Comparison of ENCODE assay signal across 22 cellular contexts in genomic region chr15:62748175-62748574, GRCh38.
A peak's percentile ranks its signal among the peaks of the same experiment; 100 is the strongest.
DNase-seq lines count a peak whose midpoint lies in the region; ATAC-seq and TF ChIP-seq lines count a peak whose summit lies in the region.
"Had no signal": no experiment of that assay in that cellular context is flagged by ENCODE, and none has a peak within 500 bp of the region (broad histone marks: within the 10 kb centered on the region; RNA-seq: fewer than 3 reads in every experiment).

No MANE protein-coding gene starts in this region.

- H3K36me3 ChIP-seq in trophoblast cell (ENCODE audit: control insufficient read depth in 1 of 2, insufficient read depth in 2 of 2, low read length in 2 of 2): peaks cover 7 to 13% of the 10 kb centered on the region in 2 experiments
- H3K36me3 ChIP-seq: SJSA1 had no signal

- no peak for ATAC-seq in activated T-cell treated with anti-CD3 and anti-CD28 coated beads, Interleukin-2, amount 50 U/mL, for 72 hours (replicated peaks in 1 of 2)
- ATAC-seq in activated T-cell treated with anti-CD3 and anti-CD28 coated beads, Interleukin-2, amount 50 U/mL, for 4 hours: no peak
- ATAC-seq in HG02759 (IDR thresholded peaks at IDR 0.05; ENCODE audit: unreplicated experiment): no peak
- ATAC-seq: HepG2 had no signal

- H4K12ac ChIP-seq in trophoblast cell (ENCODE audit: low read depth, low read length): no peak overlapping the region

- peaks cover 5% of the 10 kb centered on the region for H3K4me1 Mint-ChIP-seq in activated T-cell treated with anti-CD3 and anti-CD28 coated beads, Interleukin-2, amount 50 U/mL, for 72 hours (ENCODE audit: low read depth)
- no peaks in the 10 kb centered on the region for H3K4me1 Mint-ChIP-seq in activated T-cell treated with anti-CD3 and anti-CD28 coated beads, Interleukin-2, amount 50 U/mL, for 4 hours (ENCODE audit: low read depth)
- H3K4me1 Mint-ChIP-seq in mesothelial cell of epicardium: peaks cover 4% of the 10 kb centered on the region

- no peaks in the 10 kb centered on the region for H3K9me3 Mint-ChIP-seq in activated T-cell treated with anti-CD3 and anti-CD28 coated beads, Interleukin-2, amount 50 U/mL, for 72 hours
- no peaks in the 10 kb centered on the region for H3K9me3 Mint-ChIP-seq in activated T-cell treated with anti-CD3 and anti-CD28 coated beads, Interleukin-2, amount 50 U/mL, for 4 hours
- no peaks in the 10 kb centered on the region for H3K9me3 Mint-ChIP-seq in mesothelial cell of epicardium

- no peaks in the 10 kb centered on the region for H3K27me3 Mint-ChIP-seq in activated T-cell treated with anti-CD3 and anti-CD28 coated beads, Interleukin-2, amount 50 U/mL, for 72 hours (ENCODE audit: low read depth)
- H3K27me3 Mint-ChIP-seq in activated T-cell treated with anti-CD3 and anti-CD28 coated beads, Interleukin-2, amount 50 U/mL, for 4 hours (ENCODE audit: low read depth): peaks cover 6% of the 10 kb centered on the region
- no peaks in the 10 kb centered on the region for H3K27me3 Mint-ChIP-seq in mesothelial cell of epicardium (ENCODE audit: low read depth)

- no CpG with 5 or more reads among the region's 5 CpGs for WGBS in trophoblast cell (ENCODE audit: extremely low coverage, insufficient coverage, insufficient read length)

- H2AFZ ChIP-seq in trophoblast cell (ENCODE audit: insufficient read depth, low read length, poor library complexity): no peak overlapping the region

- peak overlapping the region; percentile 59 for H2BK12ac ChIP-seq in trophoblast cell (ENCODE audit: low read length)

- no peaks in the 10 kb centered on the region for H3K27me3 ChIP-seq in dorsolateral prefrontal cortex
- H3K27me3 ChIP-seq in trophoblast cell (ENCODE audit: insufficient read depth, low read length): no peaks in the 10 kb centered on the region
- H3K27me3 ChIP-seq: SJSA1 had no signal

- H3K4me3 ChIP-seq in dorsolateral prefrontal cortex: peak overlapping the region in 8 of 59 donors; percentile 10 to 37 (median 21)
- H3K4me3 ChIP-seq in trophoblast cell (ENCODE audit: low read depth, low read length): no peak overlapping the region
- H3K4me3 ChIP-seq: SJSA1 had no signal

- intact Hi-C loops in dorsolateral prefrontal cortex (cut with DNase I): no loop called here

- no peaks in the 10 kb centered on the region for H3K9me3 ChIP-seq in trophoblast cell (ENCODE audit: insufficient read depth, low read depth, low read length)
- H3K9me3 ChIP-seq: SJSA1 had no signal

- H3K79me1 ChIP-seq in trophoblast cell (ENCODE audit: low read length): peaks cover 16% of the 10 kb centered on the region

- H3K79me2 ChIP-seq in trophoblast cell (ENCODE audit: control insufficient read depth, insufficient read depth, low read length, poor library complexity): peaks cover 2% of the 10 kb centered on the region

- H3K9ac ChIP-seq in trophoblast cell (ENCODE audit: low read length): no peak overlapping the region

- H4K8ac ChIP-seq in trophoblast cell (ENCODE audit: low read depth, low read length): no peak overlapping the region

- H3K27ac Mint-ChIP-seq in activated T-cell treated with anti-CD3 and anti-CD28 coated beads, Interleukin-2, amount 50 U/mL, for 72 hours: peak overlapping the region; percentile 51
- H3K27ac Mint-ChIP-seq in mesothelial cell of epicardium: no peak overlapping the region

- H3K36me3 Mint-ChIP-seq in activated T-cell treated with anti-CD3 and anti-CD28 coated beads, Interleukin-2, amount 50 U/mL, for 72 hours (ENCODE audit: insufficient read depth in 2 of 2): no peaks in the 10 kb centered on the region
- H3K36me3 Mint-ChIP-seq in activated T-cell treated with anti-CD3 and anti-CD28 coated beads, Interleukin-2, amount 50 U/mL, for 4 hours (ENCODE audit: insufficient read depth): no peaks in the 10 kb centered on the region
- H3K36me3 Mint-ChIP-seq in mesothelial cell of epicardium: no peaks in the 10 kb centered on the region

- no peak overlapping the region for H2BK5ac ChIP-seq in trophoblast cell (ENCODE audit: low read depth, low read length, poor library complexity)

- H3K23ac ChIP-seq in trophoblast cell (ENCODE audit: low read length): no peak overlapping the region

- H3K4me3 Mint-ChIP-seq in activated T-cell treated with anti-CD3 and anti-CD28 coated beads, Interleukin-2, amount 50 U/mL, for 72 hours: no peak overlapping the region
- H3K4me3 Mint-ChIP-seq in activated T-cell treated with anti-CD3 and anti-CD28 coated beads, Interleukin-2, amount 50 U/mL, for 4 hours: no peak overlapping the region
- no peak overlapping the region for H3K4me3 Mint-ChIP-seq in mesothelial cell of epicardium

- H2AK5ac ChIP-seq in trophoblast cell (ENCODE audit: low read length): no peak overlapping the region

- peaks cover 2 to 10% of the 10 kb centered on the region in 2 experiments for H3K4me1 ChIP-seq in trophoblast cell (ENCODE audit: control insufficient read depth in 1 of 2, insufficient read depth in 2 of 2, low read length in 2 of 2)

- no peak for DNase-seq in activated T-cell treated with anti-CD3 and anti-CD28 coated beads, Interleukin-2, amount 50 U/mL, for 72 hours
- DNase-seq in activated T-cell treated with anti-CD3 and anti-CD28 coated beads, Interleukin-2, amount 50 U/mL, for 4 hours: no peak
- no peak for DNase-seq in dorsolateral prefrontal cortex
- no peak for DNase-seq in trophoblast cell
- no peak for DNase-seq in GM19240 (ENCODE audit: insufficient read length, low spot score)
- no peak for DNase-seq in mesothelial cell of epicardium (ENCODE audit: low spot score in 2 of 2, unreplicated experiment in 2 of 2)
- no peak for DNase-seq in cerebellar nuclear complex (lab: John Stamatoyannopoulos, UW)
- DNase-seq: 8988T, ACHN, DMS153, Kasumi-1, NCI-H1092 treated with DMSO at 0.1 percent for 48 hours, NCI-H1436, NCI-H1930, NCI-H446 treated with DMSO at 0.1 percent for 48 hours, NCI-H526, NCI-H82, Right ventricle myocardium superior, RPMI8226 had no signal

- H3K14ac ChIP-seq in trophoblast cell (ENCODE audit: low read length): no peak overlapping the region

- H3K4me2 ChIP-seq in trophoblast cell (ENCODE audit: low read length): no peak overlapping the region

- peak overlapping the region; percentile 8 for H4K91ac ChIP-seq in trophoblast cell (ENCODE audit: low read depth, low read length)

- H3K4ac ChIP-seq in trophoblast cell (ENCODE audit: low read depth, low read length): no peak overlapping the region

- no peak overlapping the region for H3K18ac ChIP-seq in trophoblast cell (ENCODE audit: low read length)

- TF ChIP-seq CTCF in dorsolateral prefrontal cortex (IDR thresholded peaks at IDR 0.05 in 54 of 56, conservative IDR thresholded peaks at IDR 0.05 in 2 of 56; ENCODE audit: low read depth in 1 of 56, partially characterized antibody in 56 of 56) (no peak), mesothelial cell of epicardium (IDR thresholded peaks at IDR 0.05; ENCODE audit: unreplicated experiment) (no peak)

- H2BK120ac ChIP-seq in trophoblast cell (ENCODE audit: insufficient read depth, low read length, poor library complexity): no peak overlapping the region

- peak overlapping the region in 55 of 59 donors; percentile 42 to 94 (median 85) for H3K27ac ChIP-seq in dorsolateral prefrontal cortex
- no peak overlapping the region for H3K27ac ChIP-seq in trophoblast cell (ENCODE audit: low read depth, low read length)
- H3K27ac ChIP-seq: SJSA1 had no signal
